8 cellular contexts compared by ENCODE assay signal in genomic region chr4:76147454-76148141, GRCh38. TPM values are rescaled to one million over a fixed set of nuclear protein-coding genes. Genes with fewer than 3 reads are reported as not detected.
DNase-seq lines count a peak whose midpoint lies in the region; ATAC-seq, FAIRE-seq and TF ChIP-seq lines count a peak whose summit lies in the region.

No MANE protein-coding gene starts in this region.

- TF ChIP-seq CTCF in LNCaP clone FGC (IDR thresholded peaks at IDR 0.05; ENCODE audit: control insufficient read depth, extremely low read depth, insufficient read depth) (no peak), psoas muscle (IDR thresholded peaks at IDR 0.05) (no peak)

- DNase-seq in H54 (ENCODE audit: insufficient read length, low spot score) (peak; percentile 73), LNCaP clone FGC (ENCODE audit: low read depth) (peak; percentile 41), SJSA1 (ENCODE audit: low read depth in 1 of 2, low spot score in 2 of 2) (peak in 1 of 2 experiments; percentile 82), adipocyte (ENCODE audit: low read depth) (peak; percentile 80), left cardiac atrium (peak; percentile 65), psoas muscle (peak in 1 of 2 donors; percentile 39), pons (ENCODE audit: low spot score) (no peak)

- H3K9ac ChIP-seq in ES-I3 (ENCODE audit: low read depth, low read length) (peak overlapping the region; percentile 89), adipocyte (ENCODE audit: low read length) (peak overlapping the region; percentile 94)

- intact Hi-C loops in left cardiac atrium (cut with DNase I) (loop anchor here in 1 of 2 donors (5.0 kb wide), 1 partner anchor 65 kb away; the partner anchor contains the start of gene SCARB2), psoas muscle (cut with DNase I) (loop anchor here (2.0 to 5.0 kb wide), 2 partner anchors 65 to 157 kb away; partner anchors contain the start of genes SCARB2 (in 1 of the 2) and SDAD1 (in 1 of the 2))

- peak; percentile 55 for TF ChIP-seq POLR2A in H54 (IDR thresholded peaks at IDR 0.05; ENCODE audit: low read depth, low read length)

- ATAC-seq in left cardiac atrium (peak; percentile 70 to 92), psoas muscle (peak; percentile 42 to 61 (median 44))

- H3K36me3 ChIP-seq in ES-I3 (ENCODE audit: insufficient read depth, low read length), result peaks cover 2% of the 10 kb centered on the region; the same call in 1 of the 2 replicates
- H3K36me3 ChIP-seq in SJSA1, result peaks cover 23% of the 10 kb centered on the region
- H3K36me3 ChIP-seq in adipocyte (ENCODE audit: control insufficient read depth, insufficient read depth, low read length, severe bottlenecking), result peaks cover 13% of the 10 kb centered on the region
- H3K36me3 ChIP-seq in psoas muscle (ENCODE audit: insufficient read depth in 1 of 2, low read depth in 1 of 2), result peaks cover 0 to 20% of the 10 kb centered on the region in 2 donors

- H3K9me3 ChIP-seq in ES-I3 (ENCODE audit: control insufficient read depth, insufficient read depth, low read length) (no peaks in the 10 kb centered on the region), SJSA1 (replicated peaks) (no peaks in the 10 kb centered on the region), adipocyte (ENCODE audit: control insufficient read depth, low read length) (no peaks in the 10 kb centered on the region), psoas muscle (no peaks in the 10 kb centered on the region)

- H3K27me3 ChIP-seq in SJSA1 (replicated peaks) (no peaks in the 10 kb centered on the region), adipocyte (replicated peaks; ENCODE audit: control insufficient read depth, insufficient read depth, low read length) (no peaks in the 10 kb centered on the region), psoas muscle (ENCODE audit: insufficient read depth in 3 of 3, low read length in 2 of 3) (no peaks in the 10 kb centered on the region)

- peak overlapping the region; percentile 71 for H3K4me3 ChIP-seq in LNCaP clone FGC (ENCODE audit: low read depth, low read length)
- H3K4me3 ChIP-seq in SJSA1, result peak overlapping the region; percentile 77
- H3K4me3 ChIP-seq in adipocyte (ENCODE audit: low read length), result peak overlapping the region; percentile 96
- peak overlapping the region; percentile 89 for H3K4me3 ChIP-seq in psoas muscle

- FAIRE-seq in H54 (lab: Jason Lieb, UNC), result no peak

- H3K4me1 ChIP-seq in ES-I3 (ENCODE audit: insufficient read depth, low read length), result no peaks in the 10 kb centered on the region
- H3K4me1 ChIP-seq in SJSA1 (replicated peaks), result peaks cover 14% of the 10 kb centered on the region
- H3K4me1 ChIP-seq in adipocyte (ENCODE audit: control insufficient read depth, insufficient read depth, low read length), result peaks cover 26% of the 10 kb centered on the region
- peaks cover 24% of the 10 kb centered on the region for H3K4me1 ChIP-seq in psoas muscle

- WGBS in psoas muscle, 3 donors, result 1 to 2% (median 1%) methylated on average over 25 to 31 of the region's 31 CpGs

- H3K27ac ChIP-seq in SJSA1 (peak overlapping the region; percentile 79), psoas muscle (peak overlapping the region; percentile 91)

RNA-seq across cellular contexts. Expression of gene NUP54, which starts 0.6 kb away (rescaled TPM):
- 37.5 and 77.7 TPM in 2 replicates for total RNA-seq in SJSA1 (2014; rRNA removed; shearing (Covaris generic))
- 10 to 100 TPM; 20.0 to 23.0 TPM for total RNA-seq in left cardiac atrium
- total RNA-seq in psoas muscle, result 10 to 100 TPM; 14.1 to 25.9 (median 17.6) TPM
- polyA plus RNA-seq in psoas muscle, result 10 to 100 TPM; 14.2 to 26.0 (median 25.4) TPM
